ENCODE assay signal across 16 cellular contexts in genomic region chr13:93539914-93540313, GRCh38.
DNase-seq lines count a peak whose midpoint lies in the region; ATAC-seq and TF ChIP-seq lines count a peak whose summit lies in the region.
"Had no signal": no experiment of that assay in that cellular context is flagged by ENCODE, and none has a peak within 500 bp of the region (broad histone marks: within the 10 kb centered on the region; RNA-seq: fewer than 3 reads in every experiment).

No MANE protein-coding gene starts in this region.

- peaks cover 21% of the 10 kb centered on the region for H3K4me1 Mint-ChIP-seq in osteocyte (ENCODE audit: unreplicated experiment)
- H3K4me1 Mint-ChIP-seq: CD4-positive, alpha-beta memory T cell had no signal

- H3K4me3 Mint-ChIP-seq in osteocyte (ENCODE audit: unreplicated experiment): no peak overlapping the region
- H3K4me3 Mint-ChIP-seq: CD4-positive, alpha-beta memory T cell had no signal

- H3K27me3 Mint-ChIP-seq in osteocyte (ENCODE audit: unreplicated experiment): no peaks in the 10 kb centered on the region
- H3K27me3 Mint-ChIP-seq: CD4-positive, alpha-beta memory T cell had no signal

- DNase-seq in amniotic epithelial cell (ENCODE audit: low read depth) (peak; percentile 17), left lobe of liver (ENCODE audit: low spot score) (no peak), osteocyte (ENCODE audit: extremely low spot score, unreplicated experiment) (no peak)
- DNase-seq in activated CD4-positive, CD25-positive, alpha-beta regulatory T cell (lab: John Stamatoyannopoulos, UW): no peak
- DNase-seq: C1 segment of cervical spinal cord; Calu3; CD4-positive, alpha-beta memory T cell; COR-L47; DMS53; DMS79 treated with DMSO at 0.1 percent for 48 hours; GF-D8; GOT3; H7; HCEC 1CT had no signal

- H3K36me3 Mint-ChIP-seq in osteocyte (ENCODE audit: unreplicated experiment): no peaks in the 10 kb centered on the region
- H3K36me3 Mint-ChIP-seq: CD4-positive, alpha-beta memory T cell had no signal

- ATAC-seq in left lobe of liver (peak; percentile 47), GM21423 (IDR thresholded peaks at IDR 0.05; ENCODE audit: unreplicated experiment) (no peak), HG03469 (IDR thresholded peaks at IDR 0.05; ENCODE audit: unreplicated experiment) (no peak)

- peak overlapping the region; percentile 63 for H3K27ac Mint-ChIP-seq in osteocyte (ENCODE audit: unreplicated experiment)
- H3K27ac Mint-ChIP-seq: CD4-positive, alpha-beta memory T cell had no signal

- H3K9me3 Mint-ChIP-seq in osteocyte (ENCODE audit: unreplicated experiment): peaks cover 4% of the 10 kb centered on the region

- no peak for TF ChIP-seq CTCF in osteocyte (IDR thresholded peaks at IDR 0.05)
